In genomic region chr3:62233065-62233464, GRCh38 we compare ENCODE assay signal across 1 cellular context.
TF ChIP-seq lines count a peak whose summit lies in the region.

No MANE protein-coding gene starts in this region.

TF ChIP-seq in HCT116, 20 proteins besides CTCF, POLR2A, EP300 and RAD21 (continued from another document):
- TF ChIP-seq, protein P1, sequence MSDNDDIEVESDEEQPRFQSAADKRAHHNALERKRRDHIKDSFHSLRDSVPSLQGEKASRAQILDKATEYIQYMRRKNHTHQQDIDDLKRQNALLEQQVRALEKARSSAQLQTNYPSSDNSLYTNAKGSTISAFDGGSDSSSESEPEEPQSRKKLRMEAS (IDR thresholded peaks at IDR 0.05), result no peak
- TF ChIP-seq, protein P2, sequence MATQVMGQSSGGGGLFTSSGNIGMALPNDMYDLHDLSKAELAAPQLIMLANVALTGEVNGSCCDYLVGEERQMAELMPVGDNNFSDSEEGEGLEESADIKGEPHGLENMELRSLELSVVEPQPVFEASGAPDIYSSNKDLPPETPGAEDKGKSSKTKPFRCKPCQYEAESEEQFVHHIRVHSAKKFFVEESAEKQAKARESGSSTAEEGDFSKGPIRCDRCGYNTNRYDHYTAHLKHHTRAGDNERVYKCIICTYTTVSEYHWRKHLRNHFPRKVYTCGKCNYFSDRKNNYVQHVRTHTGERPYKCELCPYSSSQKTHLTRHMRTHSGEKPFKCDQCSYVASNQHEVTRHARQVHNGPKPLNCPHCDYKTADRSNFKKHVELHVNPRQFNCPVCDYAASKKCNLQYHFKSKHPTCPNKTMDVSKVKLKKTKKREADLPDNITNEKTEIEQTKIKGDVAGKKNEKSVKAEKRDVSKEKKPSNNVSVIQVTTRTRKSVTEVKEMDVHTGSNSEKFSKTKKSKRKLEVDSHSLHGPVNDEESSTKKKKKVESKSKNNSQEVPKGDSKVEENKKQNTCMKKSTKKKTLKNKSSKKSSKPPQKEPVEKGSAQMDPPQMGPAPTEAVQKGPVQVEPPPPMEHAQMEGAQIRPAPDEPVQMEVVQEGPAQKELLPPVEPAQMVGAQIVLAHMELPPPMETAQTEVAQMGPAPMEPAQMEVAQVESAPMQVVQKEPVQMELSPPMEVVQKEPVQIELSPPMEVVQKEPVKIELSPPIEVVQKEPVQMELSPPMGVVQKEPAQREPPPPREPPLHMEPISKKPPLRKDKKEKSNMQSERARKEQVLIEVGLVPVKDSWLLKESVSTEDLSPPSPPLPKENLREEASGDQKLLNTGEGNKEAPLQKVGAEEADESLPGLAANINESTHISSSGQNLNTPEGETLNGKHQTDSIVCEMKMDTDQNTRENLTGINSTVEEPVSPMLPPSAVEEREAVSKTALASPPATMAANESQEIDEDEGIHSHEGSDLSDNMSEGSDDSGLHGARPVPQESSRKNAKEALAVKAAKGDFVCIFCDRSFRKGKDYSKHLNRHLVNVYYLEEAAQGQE (IDR thresholded peaks at IDR 0.05; ENCODE audit: low read depth), result no peak
- no peak for TF ChIP-seq CEBPB (IDR thresholded peaks at IDR 0.05; ENCODE audit: low read depth)
- no peak for TF ChIP-seq SRF (IDR thresholded peaks at IDR 0.05; ENCODE audit: low read depth)
- TF ChIP-seq ZFX (IDR thresholded peaks at IDR 0.05), result no peak
- TF ChIP-seq SP1 (IDR thresholded peaks at IDR 0.05; ENCODE audit: low read depth), result no peak
- TF ChIP-seq ELF1 (IDR thresholded peaks at IDR 0.05; ENCODE audit: borderline replicate concordance, low read depth), result no peak
- no peak for TF ChIP-seq POLR2AphosphoS5 (IDR thresholded peaks at IDR 0.05; ENCODE audit: low read depth, low read length)
- no peak for TF ChIP-seq EZH2 (IDR thresholded peaks at IDR 0.05)
- TF ChIP-seq CBX3 (IDR thresholded peaks at IDR 0.05; ENCODE audit: low read depth), result no peak
- no peak for TF ChIP-seq SIN3A (IDR thresholded peaks at IDR 0.05; ENCODE audit: low read depth)
- no peak for TF ChIP-seq FOSL1 (IDR thresholded peaks at IDR 0.05; ENCODE audit: low read depth)
- no peak for TF ChIP-seq JUND (IDR thresholded peaks at IDR 0.05)
